ENCODE assay signal across 7 cellular contexts in genomic region chr12:88031161-88031560, GRCh38. TPM values are rescaled to one million over a fixed set of nuclear protein-coding genes. Genes with fewer than 3 reads are reported as not detected.
"Had no signal": no experiment of that assay in that cellular context is flagged by ENCODE, and none has a peak within 500 bp of the region (broad histone marks: within the 10 kb centered on the region; RNA-seq: fewer than 3 reads in every experiment).

No MANE protein-coding gene starts in this region.

RNA-seq across cellular contexts. Expression of gene C12orf50, which starts 2.0 kb away (rescaled TPM):
- polyA plus RNA-seq: naive thymus-derived CD8-positive, alpha-beta T cell; pancreas; right cardiac atrium; sigmoid colon; small intestine; smooth muscle cell; spleen had no signal
